8 cellular contexts compared by ENCODE assay signal in genomic region chr21:24514081-24514733, GRCh38.
DNase-seq lines count a peak whose midpoint lies in the region; ATAC-seq and TF ChIP-seq lines count a peak whose summit lies in the region.

No MANE protein-coding gene starts in this region.

- no peaks in the 10 kb centered on the region for H3K79me2 ChIP-seq in SU-DHL-6 (ENCODE audit: insufficient read depth, low read length)

- H3K4me2 ChIP-seq in SU-DHL-6 (ENCODE audit: low read depth, low read length, poor library complexity, severe bottlenecking) = no peak overlapping the region

- H3K9me3 ChIP-seq in SU-DHL-6 (ENCODE audit: insufficient read depth, low read length) (no peaks in the 10 kb centered on the region), right lobe of liver (no peaks in the 10 kb centered on the region)

- intact Hi-C loops in right lobe of liver (cut with DNase I) = no loop called here

- no peaks in the 10 kb centered on the region for H3K27me3 ChIP-seq in SU-DHL-6 (ENCODE audit: low read length)
- H3K27me3 ChIP-seq in right lobe of liver = no peaks in the 10 kb centered on the region

- H3K36me3 ChIP-seq in SU-DHL-6 (ENCODE audit: low read length) (no peaks in the 10 kb centered on the region), right lobe of liver (no peaks in the 10 kb centered on the region)

- no peak overlapping the region for H2AFZ ChIP-seq in SU-DHL-6 (ENCODE audit: low read depth, low read length, severe bottlenecking)

- DNase-seq in DMS53 treated with DMSO at 0.1 percent for 48 hours (lab: John Stamatoyannopoulos, UW; ENCODE audit: unreplicated experiment) = peak; percentile 0
- peak; percentile 0 for DNase-seq in M059J (ENCODE audit: low read depth)
- no peak for DNase-seq in right lobe of liver
- no peak for DNase-seq in stimulated activated CD4-positive, alpha-beta T cell treated with anti-CD3 and anti-CD28 coated beads, Interleukin-12 subunit alpha, Interleukin-12 subunit beta, amount 100 ng/mL, for 4 hours
- no peak for DNase-seq in activated CD4-positive, CD25-positive, alpha-beta regulatory T cell (lab: John Stamatoyannopoulos, UW)

- ATAC-seq in right lobe of liver (no peak), HG02571 (IDR thresholded peaks at IDR 0.05; ENCODE audit: unreplicated experiment) (no peak), HG02798 (IDR thresholded peaks at IDR 0.05; ENCODE audit: poor library complexity, unreplicated experiment) (no peak)

- no peaks in the 10 kb centered on the region for H3K9me2 ChIP-seq in SU-DHL-6 (replicated peaks; ENCODE audit: insufficient read depth, low read length)

- H3K4me1 ChIP-seq in right lobe of liver = no peaks in the 10 kb centered on the region

- H3K9ac ChIP-seq in SU-DHL-6 (ENCODE audit: low read length) = no peak overlapping the region

- no peaks in the 10 kb centered on the region for H4K20me1 ChIP-seq in SU-DHL-6 (ENCODE audit: low read depth, low read length)

- H3F3A ChIP-seq in SU-DHL-6 (ENCODE audit: insufficient read depth) = no peaks in the 10 kb centered on the region

- WGBS in right lobe of liver (ENCODE audit: insufficient coverage, low coverage, low lambda C conversion rate, missing lambda C conversion rate) = 19% methylated on average over 6 of the region's 6 CpGs

- H3K4me3 ChIP-seq in SU-DHL-6 (ENCODE audit: insufficient read depth, low read length, poor library complexity, severe bottlenecking) (no peak overlapping the region), right lobe of liver (no peak overlapping the region)

- H3K27ac ChIP-seq in SU-DHL-6 (ENCODE audit: low read depth, low read length) (no peak overlapping the region), right lobe of liver (no peak overlapping the region)

- peak; percentile 66 for TF ChIP-seq CTCF in SU-DHL-6 (IDR thresholded peaks at IDR 0.05; ENCODE audit: insufficient read depth, low read length, poor library complexity, severe bottlenecking)
- peak; percentile 31 to 63 (median 54) for TF ChIP-seq CTCF in right lobe of liver (IDR thresholded peaks at IDR 0.05)

- no peak for TF ChIP-seq POLR2A in right lobe of liver (IDR thresholded peaks at IDR 0.05)

Comparison
In these comparisons a context has a peak if more than half of its experiments do, and no peak if none do; other contexts are left out.
1. DNase-seq: peak in DMS53 treated with DMSO at 0.1 percent for 48 hours (single experiment) and M059J (single experiment); none in right lobe of liver (0 of 3), stimulated activated CD4-positive, alpha-beta T cell treated with anti-CD3 and anti-CD28 coated beads, Interleukin-12 subunit alpha, Interleukin-12 subunit beta, amount 100 ng/mL, for 4 hours (single experiment) and activated CD4-positive, CD25-positive, alpha-beta regulatory T cell (0 of 4).